12 cellular contexts compared by ENCODE assay signal in genomic region chr11:34086554-34087278, GRCh38. TPM values are rescaled to one million over a fixed set of nuclear protein-coding genes. Genes with fewer than 3 reads are reported as not detected.
A peak's percentile ranks its signal among the peaks of the same experiment; 100 is the strongest.
DNase-seq lines count a peak whose midpoint lies in the region; ATAC-seq and TF ChIP-seq lines count a peak whose summit lies in the region.
"Had no signal": no experiment of that assay in that cellular context is flagged by ENCODE, and none has a peak within 500 bp of the region (broad histone marks: within the 10 kb centered on the region; RNA-seq: fewer than 3 reads in every experiment).

No MANE protein-coding gene starts in this region.

- peak overlapping the region; percentile 84 to 91 for H3K27ac Mint-ChIP-seq in effector memory CD8-positive, alpha-beta T cell

- H3K36me3 ChIP-seq in BLaER1 treated with 17β-estradiol and CSF1 and Interleukin-3, amounts not matched to agents 10 nM and 100 nM = peaks cover 97 to 100% (median 99%) of the 10 kb centered on the region in 11 experiments
- H3K36me3 ChIP-seq in Peyer's patch (peaks cover 0 to 98% (median 5%) of the 10 kb centered on the region in 3 donors), esophagus squamous epithelium (peaks cover 7 to 99% (median 59%) of the 10 kb centered on the region in 3 donors)

- POLR2A ChIA-PET in GM10248 (lab: Yijun Ruan, JAX) = interaction anchor here (1.4 kb wide), 1 partner anchor 19 kb away, joined by 3 read pairs; the partner anchor contains the start of gene NAT10

- DNase-seq in MV-4-11 (lab: John Stamatoyannopoulos, UW) (peak; percentile 84), posterior cingulate gyrus (no peak), GM10248 (ENCODE audit: extremely low spot score) (no peak), Peyer's patch (no peak), esophagus squamous epithelium (lab: John Stamatoyannopoulos, UW) (no peak)
- no peak for DNase-seq in effector memory CD8-positive, alpha-beta T cell
- DNase-seq: NCI-H2081 treated with DMSO at 0.1 percent for 48 hours, right lobe of liver, SHP77 had no signal

- 76 to 83% methylated on average over 4 of the region's 4 CpGs for WGBS in esophagus squamous epithelium, 2 donors

- H3K4me3 Mint-ChIP-seq in effector memory CD8-positive, alpha-beta T cell = peak overlapping the region; percentile 19 to 43

- intact Hi-C loops in posterior cingulate gyrus (cut with DNase I) = no loop called here
- intact Hi-C loops in esophagus squamous epithelium (cut with DNase I) = no loop called here

- no peak for TF ChIP-seq CTCF in GM10248 (IDR thresholded peaks at IDR 0.05; ENCODE audit: control extremely low read depth, extremely low read depth, low read depth, missing control alignments)
- no peak for TF ChIP-seq CTCF in Peyer's patch (IDR thresholded peaks at IDR 0.05)
- TF ChIP-seq CTCF in esophagus squamous epithelium (IDR thresholded peaks at IDR 0.05) = no peak

- CTCF ChIA-PET in GM10248 (lab: Yijun Ruan, JAX) = interaction anchor here (1.0 to 1.4 kb wide), 2 partner anchors 15 to 19 kb away, joined by 3 read pairs; partner anchors contain the start of gene NAT10

- ATAC-seq in GM21515 (IDR thresholded peaks at IDR 0.05; ENCODE audit: unreplicated experiment) = peak; percentile 72
- ATAC-seq in effector memory CD8-positive, alpha-beta T cell (replicated peaks) = peak; percentile 84
- ATAC-seq: right lobe of liver had no signal

- H3K27ac ChIP-seq in BLaER1 treated with 17β-estradiol and CSF1 and Interleukin-3, amounts not matched to agents 10 nM and 100 nM = peak overlapping the region in 10 of 11 experiments; percentile 8 to 58 (median 35); a peak in 13 of 22 replicates
- H3K27ac ChIP-seq in Peyer's patch = no peak overlapping the region
- no peak overlapping the region for H3K27ac ChIP-seq in esophagus squamous epithelium
- H3K27ac ChIP-seq: right lobe of liver had no signal

- H3K9ac ChIP-seq in BLaER1 treated with 17β-estradiol and CSF1 and Interleukin-3, amounts not matched to agents 10 nM and 100 nM = peak overlapping the region in 4 of 11 experiments; percentile 6 to 52 (median 29); a peak in 5 of 22 replicates

- H3K4me1 Mint-ChIP-seq in effector memory CD8-positive, alpha-beta T cell (ENCODE audit: low read depth in 2 of 2) = peaks cover 8 to 26% of the 10 kb centered on the region in 2 donors

- H3K9me3 ChIP-seq in BLaER1 treated with 17β-estradiol and CSF1 and Interleukin-3, amounts not matched to agents 10 nM and 100 nM (replicated peaks in 1 of 11) = no peaks in the 10 kb centered on the region
- H3K9me3 ChIP-seq in Peyer's patch (no peaks in the 10 kb centered on the region), esophagus squamous epithelium (no peaks in the 10 kb centered on the region)
- H3K9me3 ChIP-seq: HAP-1, right lobe of liver had no signal

- H3K9me3 Mint-ChIP-seq in effector memory CD8-positive, alpha-beta T cell = no peaks in the 10 kb centered on the region

- H4K20me1 ChIP-seq in BLaER1 treated with 17β-estradiol and CSF1 and Interleukin-3, amounts not matched to agents 10 nM and 100 nM = peaks cover 76 to 100% (median 98%) of the 10 kb centered on the region in 11 experiments

- peak overlapping the region; percentile 10 to 68 (median 55); a peak in 17 of 22 replicates for H3K4me2 ChIP-seq in BLaER1 treated with 17β-estradiol and CSF1 and Interleukin-3, amounts not matched to agents 10 nM and 100 nM

- peaks cover 98% of the 10 kb centered on the region for H3K36me3 Mint-ChIP-seq in effector memory CD8-positive, alpha-beta T cell (ENCODE audit: insufficient read depth)

- H3K4me3 ChIP-seq in BLaER1 treated with 17β-estradiol and CSF1 and Interleukin-3, amounts not matched to agents 10 nM and 100 nM = no peak overlapping the region
- H3K4me3 ChIP-seq in Peyer's patch (no peak overlapping the region), esophagus squamous epithelium (no peak overlapping the region)
- H3K4me3 ChIP-seq: HAP-1, right lobe of liver had no signal

- H3K27me3 ChIP-seq in BLaER1 treated with 17β-estradiol and CSF1 and Interleukin-3, amounts not matched to agents 10 nM and 100 nM = no peaks in the 10 kb centered on the region
- no peaks in the 10 kb centered on the region for H3K27me3 ChIP-seq in Peyer's patch
- no peaks in the 10 kb centered on the region for H3K27me3 ChIP-seq in esophagus squamous epithelium
- H3K27me3 ChIP-seq: right lobe of liver had no signal

- TF ChIP-seq POLR2A in Peyer's patch (IDR thresholded peaks at IDR 0.05) = no peak
- no peak for TF ChIP-seq POLR2A in esophagus squamous epithelium (IDR thresholded peaks at IDR 0.05)

- peaks cover 32 to 44% (median 35%) of the 10 kb centered on the region in 10 experiments for H3K4me1 ChIP-seq in BLaER1 treated with 17β-estradiol and CSF1 and Interleukin-3, amounts not matched to agents 10 nM and 100 nM
- H3K4me1 ChIP-seq in Peyer's patch (no peaks in the 10 kb centered on the region), esophagus squamous epithelium (no peaks in the 10 kb centered on the region)
- H3K4me1 ChIP-seq: HAP-1, right lobe of liver had no signal

- no peaks in the 10 kb centered on the region for H3K27me3 Mint-ChIP-seq in effector memory CD8-positive, alpha-beta T cell

RNA-seq across cellular contexts. Expression of gene NAT10, which starts 18.7 kb away (rescaled TPM):
- total RNA-seq in Peyer's patch (10 to 100 TPM; 13.3 to 56.9 (median 24.2) TPM), esophagus squamous epithelium (10 to 100 TPM; 17.6 to 35.9 (median 32.6) TPM)

RNA-seq across cellular contexts. Expression of gene CAPRIN1, which starts 35.2 kb away (rescaled TPM):
- total RNA-seq in Peyer's patch (100 to 1,000 TPM; 107 to 158 (median 142) TPM), esophagus squamous epithelium (100 to 1,000 TPM in 3 of 4 donors, 10 to 100 TPM in 1; 94.1 to 151 (median 132) TPM)

Comparison
In these comparisons a context has a peak if more than half of its experiments do, and no peak if none do; other contexts are left out.
1. H3K27ac ChIP-seq: peak in BLaER1 treated with 17β-estradiol and CSF1 and Interleukin-3, amounts not matched to agents 10 nM and 100 nM (10 of 11); none in Peyer's patch (0 of 4) and esophagus squamous epithelium (0 of 4).